In the genomic region with DNA sequence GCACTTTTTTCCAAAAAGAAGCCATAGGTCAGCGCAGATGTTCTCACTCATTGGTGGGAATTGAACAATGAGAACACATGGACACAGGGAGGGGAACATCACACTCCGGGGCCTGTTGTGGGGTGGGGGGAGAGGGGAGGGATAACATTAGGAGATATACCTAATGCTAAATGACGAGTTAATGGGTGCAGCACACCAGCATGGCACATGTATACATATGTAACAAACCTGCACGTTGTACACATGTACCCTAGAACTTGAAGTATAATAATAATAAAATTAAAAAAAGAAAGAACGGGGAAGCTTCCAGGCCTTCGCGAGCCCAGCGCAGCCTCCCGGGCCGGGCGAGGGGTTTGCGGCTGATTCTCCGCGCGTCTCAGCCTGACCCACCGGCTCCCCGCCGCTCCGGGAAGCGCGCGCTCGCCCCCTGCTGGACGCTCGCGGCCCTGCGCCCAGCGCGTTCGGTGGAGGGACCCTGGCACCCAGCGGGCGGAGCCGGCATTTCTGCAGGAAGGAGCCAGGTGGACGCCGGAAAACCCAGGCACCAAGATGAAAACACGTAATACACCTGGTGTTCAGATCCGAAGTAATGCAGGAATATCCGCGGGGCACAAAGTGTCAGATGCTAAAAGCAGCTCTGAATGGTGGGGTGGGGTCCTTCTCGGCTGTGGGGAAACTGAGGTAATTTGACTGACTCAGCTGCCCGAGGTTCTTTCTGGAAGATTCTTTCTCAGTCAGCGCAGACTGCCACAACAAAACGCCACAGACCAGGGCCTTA, we compare ENCODE assay signal across 7 cellular contexts.
A peak's percentile ranks its signal among the peaks of the same experiment; 100 is the strongest.
DNase-seq lines count a peak whose midpoint lies in the region; FAIRE-seq and TF ChIP-seq lines count a peak whose summit lies in the region.
"Not testable (repeated sequence)": the region's sequence is repeated elsewhere in the genome, so short reads cannot be mapped to it uniquely, and the experiment has no call there.

No MANE protein-coding gene starts in this region.

- not testable (repeated sequence) for DNase-seq in GM12864 (ENCODE audit: low read depth)
- DNase-seq in activated CD8-positive, alpha-beta memory T cell treated with anti-CD3 and anti-CD28 coated beads for 48 hours (ENCODE audit: low read depth in 2 of 3, low spot score in 2 of 3) = peak; percentile 50 to 61 (median 57)
- DNase-seq in coronary artery (ENCODE audit: low spot score) (peak; percentile 70), kidney (peak; percentile 86), smooth muscle cell (lab: John Stamatoyannopoulos, UW; ENCODE audit: unreplicated experiment) (peak; percentile 39)

- H3F3A ChIP-seq in Loucy (ENCODE audit: low read depth); smooth muscle cell (ENCODE audit: low read depth): not testable (repeated sequence)

- intact Hi-C loops in kidney (cut with DNase I) = loop anchor here (5.0 kb wide), 1 partner anchor 330 kb away; no protein-coding TSS in a partner anchor

- not testable (repeated sequence) for H3K9ac ChIP-seq in Loucy (ENCODE audit: low read depth, low read length, poor library complexity, severe bottlenecking); kidney (ENCODE audit: low read length in 2 of 2); smooth muscle cell (ENCODE audit: low read depth)

- not testable (repeated sequence) for H3K9me2 ChIP-seq in Loucy (replicated peaks; ENCODE audit: low read depth, low read length)

- H3K9me3 ChIP-seq in Loucy (ENCODE audit: insufficient read depth, low read depth, low read length); kidney (ENCODE audit: control insufficient read depth in 1 of 2, low read length in 2 of 2); smooth muscle cell (replicated peaks; ENCODE audit: low read depth): not testable (repeated sequence)

- not testable (repeated sequence) for H4K20me1 ChIP-seq in Loucy (ENCODE audit: insufficient read depth, low read length, poor library complexity, severe bottlenecking); smooth muscle cell (ENCODE audit: low read depth)

- TF ChIP-seq CTCF in GM12864 (IDR thresholded peaks at IDR 0.05; ENCODE audit: low read depth, low read length, missing control alignments) (peak; percentile 93), Loucy (conservative IDR thresholded peaks at IDR 0.05; ENCODE audit: low read length) (peak; percentile 99), coronary artery (IDR thresholded peaks at IDR 0.05) (peak; percentile 99), kidney (IDR thresholded peaks at IDR 0.05; ENCODE audit: borderline replicate concordance, extremely low read depth, insufficient read depth) (peak; percentile 99), smooth muscle cell (IDR thresholded peaks at IDR 0.05; ENCODE audit: borderline replicate concordance, insufficient read depth, poor library complexity, severe bottlenecking) (peak; percentile 100)

- H3K4me3 ChIP-seq in GM12864 (ENCODE audit: low read depth, low read length); Loucy (ENCODE audit: low read length, poor library complexity, severe bottlenecking); coronary artery; kidney (ENCODE audit: low read length in 2 of 2); smooth muscle cell: not testable (repeated sequence)

- H3K79me2 ChIP-seq in Loucy (ENCODE audit: insufficient read depth, low read length); smooth muscle cell (ENCODE audit: low read depth): not testable (repeated sequence)

- not testable (repeated sequence) for FAIRE-seq in kidney (lab: Jason Lieb, UNC)

- H3K27ac ChIP-seq in coronary artery; kidney (ENCODE audit: low read depth in 2 of 2, low read length in 2 of 2); smooth muscle cell (ENCODE audit: low read depth): not testable (repeated sequence)

- not testable (repeated sequence) for H3K27me3 ChIP-seq in Loucy (ENCODE audit: insufficient read depth, low read length, poor library complexity, severe bottlenecking); smooth muscle cell (ENCODE audit: low read depth)

- H3K36me3 ChIP-seq in Loucy (ENCODE audit: insufficient read depth, low read length); kidney (ENCODE audit: control insufficient read depth in 1 of 2, insufficient read depth in 2 of 2, low read length in 2 of 2); smooth muscle cell (ENCODE audit: low read depth): not testable (repeated sequence)

- H3K4me2 ChIP-seq in Loucy (ENCODE audit: low read depth, low read length, poor library complexity, severe bottlenecking); smooth muscle cell: not testable (repeated sequence)

- H3K4me1 ChIP-seq in Loucy (ENCODE audit: insufficient read depth, low read length, poor library complexity, severe bottlenecking); kidney (ENCODE audit: control insufficient read depth in 1 of 2, insufficient read depth in 1 of 2, low read depth in 1 of 2, low read length in 2 of 2); smooth muscle cell (ENCODE audit: low read depth): not testable (repeated sequence)

- 15% methylated on average over 41 of the region's 43 CpGs for WGBS in smooth muscle cell (ENCODE audit: low lambda C conversion rate)

- H2AFZ ChIP-seq in Loucy (ENCODE audit: low read length); smooth muscle cell (ENCODE audit: low read depth): not testable (repeated sequence)

TF ChIP-seq in PFSK-1, 5 proteins besides CTCF, POLR2A, EP300 and RAD21:
- TF ChIP-seq FOXP2 (optimal IDR thresholded peaks at IDR 0.05; ENCODE audit: borderline replicate concordance, extremely low read depth, extremely low read length, insufficient read depth) = peak; percentile 61
